Comparison of ENCODE assay signal across 1 cellular context in the genomic region with DNA sequence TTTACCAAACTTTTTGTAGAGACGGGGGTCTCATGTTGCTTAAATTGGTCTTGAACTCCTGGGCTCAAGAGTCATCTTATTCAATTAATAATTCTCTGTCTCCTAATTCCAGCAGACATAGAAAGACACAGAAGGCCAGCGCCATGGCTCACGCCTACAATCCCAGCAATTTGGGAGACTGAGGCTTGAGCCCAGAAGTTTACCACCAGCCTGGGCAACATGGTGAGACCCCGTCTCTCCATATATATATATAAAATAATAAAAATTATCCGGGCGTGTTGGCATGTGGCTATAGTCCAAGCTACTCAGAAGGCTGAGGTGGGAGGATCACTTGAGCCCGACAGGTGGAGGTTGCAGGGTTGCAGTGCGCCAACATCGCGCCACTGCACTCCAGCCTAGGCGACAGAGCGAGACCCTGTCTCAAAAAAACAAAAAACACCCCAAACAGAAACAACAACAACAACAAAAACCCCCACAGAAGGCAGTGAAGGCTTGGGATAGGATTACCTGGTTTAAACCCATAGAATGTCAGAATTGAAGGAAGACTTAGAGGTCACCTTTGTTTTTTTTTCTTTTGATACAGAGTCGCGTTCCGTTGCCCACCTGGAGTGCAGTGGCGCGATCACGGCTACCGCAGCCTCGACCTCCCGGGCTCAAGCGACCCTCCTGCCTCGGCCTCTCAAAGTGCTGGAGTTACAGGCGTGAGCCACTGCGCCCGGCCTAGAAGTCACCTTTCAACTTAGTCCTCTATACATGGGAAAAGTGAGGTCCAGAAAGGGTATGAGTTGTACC.
TF ChIP-seq lines count a peak whose summit lies in the region.

No MANE protein-coding gene starts in this region.

TF ChIP-seq in K562, 482 proteins besides CTCF, POLR2A, EP300 and RAD21:
- TF ChIP-seq, protein P1, sequence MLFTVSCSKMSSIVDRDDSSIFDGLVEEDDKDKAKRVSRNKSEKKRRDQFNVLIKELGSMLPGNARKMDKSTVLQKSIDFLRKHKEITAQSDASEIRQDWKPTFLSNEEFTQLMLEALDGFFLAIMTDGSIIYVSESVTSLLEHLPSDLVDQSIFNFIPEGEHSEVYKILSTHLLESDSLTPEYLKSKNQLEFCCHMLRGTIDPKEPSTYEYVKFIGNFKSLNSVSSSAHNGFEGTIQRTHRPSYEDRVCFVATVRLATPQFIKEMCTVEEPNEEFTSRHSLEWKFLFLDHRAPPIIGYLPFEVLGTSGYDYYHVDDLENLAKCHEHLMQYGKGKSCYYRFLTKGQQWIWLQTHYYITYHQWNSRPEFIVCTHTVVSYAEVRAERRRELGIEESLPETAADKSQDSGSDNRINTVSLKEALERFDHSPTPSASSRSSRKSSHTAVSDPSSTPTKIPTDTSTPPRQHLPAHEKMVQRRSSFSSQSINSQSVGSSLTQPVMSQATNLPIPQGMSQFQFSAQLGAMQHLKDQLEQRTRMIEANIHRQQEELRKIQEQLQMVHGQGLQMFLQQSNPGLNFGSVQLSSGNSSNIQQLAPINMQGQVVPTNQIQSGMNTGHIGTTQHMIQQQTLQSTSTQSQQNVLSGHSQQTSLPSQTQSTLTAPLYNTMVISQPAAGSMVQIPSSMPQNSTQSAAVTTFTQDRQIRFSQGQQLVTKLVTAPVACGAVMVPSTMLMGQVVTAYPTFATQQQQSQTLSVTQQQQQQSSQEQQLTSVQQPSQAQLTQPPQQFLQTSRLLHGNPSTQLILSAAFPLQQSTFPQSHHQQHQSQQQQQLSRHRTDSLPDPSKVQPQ (CRISPR knock-in tag; IDR thresholded peaks at IDR 0.05; ENCODE audit: borderline replicate concordance) = no peak
- TF ChIP-seq SRSF9 (IDR thresholded peaks at IDR 0.05; ENCODE audit: borderline replicate concordance, low read depth, low read length) (no peak), DNMT1 (IDR thresholded peaks at IDR 0.05) (no peak), RBM22 (IDR thresholded peaks at IDR 0.05; ENCODE audit: low read depth, low read length, poor library complexity, severe bottlenecking) (no peak), BHLHE40 (IDR thresholded peaks at IDR 0.05; ENCODE audit: low read length) (no peak), PHF8 (IDR thresholded peaks at IDR 0.05; ENCODE audit: borderline replicate concordance, low read length) (no peak), SMARCA5 (IDR thresholded peaks at IDR 0.05) (no peak), GTF2F1 (IDR thresholded peaks at IDR 0.05; ENCODE audit: low read depth, low read length) (no peak), JUN (IDR thresholded peaks at IDR 0.05; ENCODE audit: borderline replicate concordance, low read depth, low read length) (no peak), JUN (CRISPR knock-in tag; IDR thresholded peaks at IDR 0.05; ENCODE audit: borderline replicate concordance) (peak; percentile 69; the same call in 1 of the 2 replicates), CREB1 (IDR thresholded peaks at IDR 0.05) (no peak), CREB1 (CRISPR knock-in tag; IDR thresholded peaks at IDR 0.05) (no peak), TOE1 (IDR thresholded peaks at IDR 0.05; ENCODE audit: borderline replicate concordance) (no peak), TOE1 (CRISPR knock-in tag; IDR thresholded peaks at IDR 0.05; ENCODE audit: borderline replicate concordance, low read depth) (no peak), SIX5 (IDR thresholded peaks at IDR 0.05; ENCODE audit: borderline replicate concordance in 1 of 2, insufficient read depth in 1 of 2, low read depth in 1 of 2, low read length in 2 of 2) (no peak), SAFB2 (IDR thresholded peaks at IDR 0.05; ENCODE audit: borderline replicate concordance, low read depth, low read length, severe bottlenecking) (no peak), IFI16 (CRISPR knock-in tag; IDR thresholded peaks at IDR 0.05) (no peak), CTBP1 (IDR thresholded peaks at IDR 0.05; ENCODE audit: borderline replicate concordance) (0 out of 2 replicates have a peak, but pooled peaks have one; percentile 4), KLF1 (tag; IDR thresholded peaks at IDR 0.05) (no peak), MTA1 (IDR thresholded peaks at IDR 0.05; ENCODE audit: borderline replicate concordance) (0 out of 2 replicates have a peak, but pooled peaks have one; percentile 14), NCOA1 (IDR thresholded peaks at IDR 0.05; ENCODE audit: low read depth) (no peak), GTF2E2 (tag; IDR thresholded peaks at IDR 0.05) (0 out of 2 replicates have a peak, but pooled peaks have one; percentile 2), C11orf30 (IDR thresholded peaks at IDR 0.05; ENCODE audit: low read depth) (no peak), STAT5A (IDR thresholded peaks at IDR 0.05; ENCODE audit: borderline replicate concordance, low read length) (no peak), CHD1 (IDR thresholded peaks at IDR 0.05; ENCODE audit: low read length) (no peak), TEAD1 (CRISPR knock-in tag; IDR thresholded peaks at IDR 0.05) (peak in 1 of 2 experiments; percentile 77; a peak in 1 of 4 replicates), MCM7 (IDR thresholded peaks at IDR 0.05) (no peak), FOXA3 (CRISPR knock-in tag; conservative IDR thresholded peaks at IDR 0.05 in 1 of 2, IDR thresholded peaks at IDR 0.05 in 1 of 2) (0 out of 4 replicates have a peak, but pooled peaks of 1 of the 2 experiments have one; percentile 28)
- TF ChIP-seq, protein P2, sequence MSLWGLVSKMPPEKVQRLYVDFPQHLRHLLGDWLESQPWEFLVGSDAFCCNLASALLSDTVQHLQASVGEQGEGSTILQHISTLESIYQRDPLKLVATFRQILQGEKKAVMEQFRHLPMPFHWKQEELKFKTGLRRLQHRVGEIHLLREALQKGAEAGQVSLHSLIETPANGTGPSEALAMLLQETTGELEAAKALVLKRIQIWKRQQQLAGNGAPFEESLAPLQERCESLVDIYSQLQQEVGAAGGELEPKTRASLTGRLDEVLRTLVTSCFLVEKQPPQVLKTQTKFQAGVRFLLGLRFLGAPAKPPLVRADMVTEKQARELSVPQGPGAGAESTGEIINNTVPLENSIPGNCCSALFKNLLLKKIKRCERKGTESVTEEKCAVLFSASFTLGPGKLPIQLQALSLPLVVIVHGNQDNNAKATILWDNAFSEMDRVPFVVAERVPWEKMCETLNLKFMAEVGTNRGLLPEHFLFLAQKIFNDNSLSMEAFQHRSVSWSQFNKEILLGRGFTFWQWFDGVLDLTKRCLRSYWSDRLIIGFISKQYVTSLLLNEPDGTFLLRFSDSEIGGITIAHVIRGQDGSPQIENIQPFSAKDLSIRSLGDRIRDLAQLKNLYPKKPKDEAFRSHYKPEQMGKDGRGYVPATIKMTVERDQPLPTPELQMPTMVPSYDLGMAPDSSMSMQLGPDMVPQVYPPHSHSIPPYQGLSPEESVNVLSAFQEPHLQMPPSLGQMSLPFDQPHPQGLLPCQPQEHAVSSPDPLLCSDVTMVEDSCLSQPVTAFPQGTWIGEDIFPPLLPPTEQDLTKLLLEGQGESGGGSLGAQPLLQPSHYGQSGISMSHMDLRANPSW (CRISPR knock-in tag; IDR thresholded peaks at IDR 0.05) = no peak
- TF ChIP-seq, protein P3, sequence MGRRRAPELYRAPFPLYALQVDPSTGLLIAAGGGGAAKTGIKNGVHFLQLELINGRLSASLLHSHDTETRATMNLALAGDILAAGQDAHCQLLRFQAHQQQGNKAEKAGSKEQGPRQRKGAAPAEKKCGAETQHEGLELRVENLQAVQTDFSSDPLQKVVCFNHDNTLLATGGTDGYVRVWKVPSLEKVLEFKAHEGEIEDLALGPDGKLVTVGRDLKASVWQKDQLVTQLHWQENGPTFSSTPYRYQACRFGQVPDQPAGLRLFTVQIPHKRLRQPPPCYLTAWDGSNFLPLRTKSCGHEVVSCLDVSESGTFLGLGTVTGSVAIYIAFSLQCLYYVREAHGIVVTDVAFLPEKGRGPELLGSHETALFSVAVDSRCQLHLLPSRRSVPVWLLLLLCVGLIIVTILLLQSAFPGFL (CRISPR knock-in tag; IDR thresholded peaks at IDR 0.05) = no peak
- TF ChIP-seq, protein P4, sequence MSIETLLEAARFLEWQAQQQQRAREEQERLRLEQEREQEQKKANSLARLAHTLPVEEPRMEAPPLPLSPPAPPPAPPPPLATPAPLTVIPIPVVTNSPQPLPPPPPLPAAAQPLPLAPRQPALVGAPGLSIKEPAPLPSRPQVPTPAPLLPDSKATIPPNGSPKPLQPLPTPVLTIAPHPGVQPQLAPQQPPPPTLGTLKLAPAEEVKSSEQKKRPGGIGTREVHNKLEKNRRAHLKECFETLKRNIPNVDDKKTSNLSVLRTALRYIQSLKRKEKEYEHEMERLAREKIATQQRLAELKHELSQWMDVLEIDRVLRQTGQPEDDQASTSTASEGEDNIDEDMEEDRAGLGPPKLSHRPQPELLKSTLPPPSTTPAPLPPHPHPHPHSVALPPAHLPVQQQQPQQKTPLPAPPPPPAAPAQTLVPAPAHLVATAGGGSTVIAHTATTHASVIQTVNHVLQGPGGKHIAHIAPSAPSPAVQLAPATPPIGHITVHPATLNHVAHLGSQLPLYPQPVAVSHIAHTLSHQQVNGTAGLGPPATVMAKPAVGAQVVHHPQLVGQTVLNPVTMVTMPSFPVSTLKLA (conservative IDR thresholded peaks at IDR 0.05) = no peak
- TF ChIP-seq, protein P5, sequence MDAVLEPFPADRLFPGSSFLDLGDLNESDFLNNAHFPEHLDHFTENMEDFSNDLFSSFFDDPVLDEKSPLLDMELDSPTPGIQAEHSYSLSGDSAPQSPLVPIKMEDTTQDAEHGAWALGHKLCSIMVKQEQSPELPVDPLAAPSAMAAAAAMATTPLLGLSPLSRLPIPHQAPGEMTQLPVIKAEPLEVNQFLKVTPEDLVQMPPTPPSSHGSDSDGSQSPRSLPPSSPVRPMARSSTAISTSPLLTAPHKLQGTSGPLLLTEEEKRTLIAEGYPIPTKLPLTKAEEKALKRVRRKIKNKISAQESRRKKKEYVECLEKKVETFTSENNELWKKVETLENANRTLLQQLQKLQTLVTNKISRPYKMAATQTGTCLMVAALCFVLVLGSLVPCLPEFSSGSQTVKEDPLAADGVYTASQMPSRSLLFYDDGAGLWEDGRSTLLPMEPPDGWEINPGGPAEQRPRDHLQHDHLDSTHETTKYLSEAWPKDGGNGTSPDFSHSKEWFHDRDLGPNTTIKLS (IDR thresholded peaks at IDR 0.05; ENCODE audit: borderline replicate concordance, low read depth) = no peak
- TF ChIP-seq, protein P6, sequence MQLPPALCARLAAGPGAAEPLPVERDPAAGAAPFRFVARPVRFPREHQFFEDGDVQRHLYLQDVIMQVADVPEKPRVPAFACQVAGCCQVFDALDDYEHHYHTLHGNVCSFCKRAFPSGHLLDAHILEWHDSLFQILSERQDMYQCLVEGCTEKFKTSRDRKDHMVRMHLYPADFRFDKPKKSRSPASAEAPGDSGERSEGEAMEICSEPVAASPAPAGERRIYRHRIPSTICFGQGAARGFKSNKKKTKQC (CRISPR knock-in tag; IDR thresholded peaks at IDR 0.05) = no peak
- TF ChIP-seq, protein P7, sequence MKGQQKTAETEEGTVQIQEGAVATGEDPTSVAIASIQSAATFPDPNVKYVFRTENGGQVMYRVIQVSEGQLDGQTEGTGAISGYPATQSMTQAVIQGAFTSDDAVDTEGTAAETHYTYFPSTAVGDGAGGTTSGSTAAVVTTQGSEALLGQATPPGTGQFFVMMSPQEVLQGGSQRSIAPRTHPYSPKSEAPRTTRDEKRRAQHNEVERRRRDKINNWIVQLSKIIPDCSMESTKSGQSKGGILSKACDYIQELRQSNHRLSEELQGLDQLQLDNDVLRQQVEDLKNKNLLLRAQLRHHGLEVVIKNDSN (CRISPR knock-in tag; IDR thresholded peaks at IDR 0.05) = no peak
- TF ChIP-seq, protein P8, sequence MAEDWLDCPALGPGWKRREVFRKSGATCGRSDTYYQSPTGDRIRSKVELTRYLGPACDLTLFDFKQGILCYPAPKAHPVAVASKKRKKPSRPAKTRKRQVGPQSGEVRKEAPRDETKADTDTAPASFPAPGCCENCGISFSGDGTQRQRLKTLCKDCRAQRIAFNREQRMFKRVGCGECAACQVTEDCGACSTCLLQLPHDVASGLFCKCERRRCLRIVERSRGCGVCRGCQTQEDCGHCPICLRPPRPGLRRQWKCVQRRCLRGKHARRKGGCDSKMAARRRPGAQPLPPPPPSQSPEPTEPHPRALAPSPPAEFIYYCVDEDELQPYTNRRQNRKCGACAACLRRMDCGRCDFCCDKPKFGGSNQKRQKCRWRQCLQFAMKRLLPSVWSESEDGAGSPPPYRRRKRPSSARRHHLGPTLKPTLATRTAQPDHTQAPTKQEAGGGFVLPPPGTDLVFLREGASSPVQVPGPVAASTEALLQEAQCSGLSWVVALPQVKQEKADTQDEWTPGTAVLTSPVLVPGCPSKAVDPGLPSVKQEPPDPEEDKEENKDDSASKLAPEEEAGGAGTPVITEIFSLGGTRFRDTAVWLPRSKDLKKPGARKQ (CRISPR knock-in tag; IDR thresholded peaks at IDR 0.05) = no peak
- TF ChIP-seq, protein P9, sequence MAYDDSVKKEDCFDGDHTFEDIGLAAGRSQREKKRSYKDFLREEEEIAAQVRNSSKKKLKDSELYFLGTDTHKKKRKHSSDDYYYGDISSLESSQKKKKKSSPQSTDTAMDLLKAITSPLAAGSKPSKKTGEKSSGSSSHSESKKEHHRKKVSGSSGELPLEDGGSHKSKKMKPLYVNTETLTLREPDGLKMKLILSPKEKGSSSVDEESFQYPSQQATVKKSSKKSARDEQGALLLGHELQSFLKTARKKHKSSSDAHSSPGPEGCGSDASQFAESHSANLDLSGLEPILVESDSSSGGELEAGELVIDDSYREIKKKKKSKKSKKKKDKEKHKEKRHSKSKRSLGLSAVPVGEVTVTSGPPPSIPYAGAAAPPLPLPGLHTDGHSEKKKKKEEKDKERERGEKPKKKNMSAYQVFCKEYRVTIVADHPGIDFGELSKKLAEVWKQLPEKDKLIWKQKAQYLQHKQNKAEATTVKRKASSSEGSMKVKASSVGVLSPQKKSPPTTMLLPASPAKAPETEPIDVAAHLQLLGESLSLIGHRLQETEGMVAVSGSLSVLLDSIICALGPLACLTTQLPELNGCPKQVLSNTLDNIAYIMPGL (CRISPR knock-in tag; IDR thresholded peaks at IDR 0.05) = 0 out of 2 replicates have a peak, but pooled peaks have one; percentile 69
